1 cellular context compared by ENCODE assay signal in genomic region chr7:26199301-26200112, GRCh38.
TF ChIP-seq lines count a peak whose summit lies in the region.

No MANE protein-coding gene starts in this region.

TF ChIP-seq in K562, 482 proteins besides CTCF, POLR2A, EP300 and RAD21 (continued from another document):
- 0 out of 2 replicates have a peak, but pooled peaks have one; percentile 32 for TF ChIP-seq RBM14 (IDR thresholded peaks at IDR 0.05; ENCODE audit: borderline replicate concordance, insufficient read depth, low read depth, low read length)
- no peak for TF ChIP-seq AFF4 (CRISPR knock-in tag; IDR thresholded peaks at IDR 0.05)
- no peak for TF ChIP-seq JUND (IDR thresholded peaks at IDR 0.05; ENCODE audit: borderline replicate concordance, low read depth, low read length)
- TF ChIP-seq JUND (tag; IDR thresholded peaks at IDR 0.05; ENCODE audit: borderline replicate concordance, low read depth, low read length): no peak
- no peak; the same call in 1 of the 2 replicates for TF ChIP-seq GABPA (tag; conservative IDR thresholded peaks at IDR 0.05; ENCODE audit: low read depth)
- TF ChIP-seq TSHZ1 (CRISPR knock-in tag; IDR thresholded peaks at IDR 0.05): no peak
TF ChIP-seq in K562: peak in this region for 53.
